Comparison of ENCODE assay signal across 12 cellular contexts in genomic region chr1:87279201-87279860, GRCh38. TPM values are rescaled to one million over a fixed set of nuclear protein-coding genes. Genes with fewer than 3 reads are reported as not detected.
A peak's percentile ranks its signal among the peaks of the same experiment; 100 is the strongest.
DNase-seq lines count a peak whose midpoint lies in the region; TF ChIP-seq lines count a peak whose summit lies in the region.
"Had no signal": no experiment of that assay in that cellular context is flagged by ENCODE, and none has a peak within 500 bp of the region (broad histone marks: within the 10 kb centered on the region; RNA-seq: fewer than 3 reads in every experiment).

No MANE protein-coding gene starts in this region.

- H3K36me3 ChIP-seq in stomach smooth muscle (ENCODE audit: control insufficient read depth in 2 of 2, insufficient read depth in 2 of 2, low read length in 2 of 2) (no peaks in the 10 kb centered on the region), SJCRH30 (no peaks in the 10 kb centered on the region)

- no peaks in the 10 kb centered on the region for H3K9me3 ChIP-seq in stomach smooth muscle (ENCODE audit: control insufficient read depth in 2 of 2, low read length in 2 of 2)
- no peaks in the 10 kb centered on the region for H3K9me3 ChIP-seq in SJCRH30 (replicated peaks)

- H3K9ac ChIP-seq in stomach smooth muscle (ENCODE audit: low read length in 2 of 2), result no peak overlapping the region

- H3K4me1 ChIP-seq in stomach smooth muscle (ENCODE audit: control insufficient read depth, insufficient read depth, low read length) (no peaks in the 10 kb centered on the region), SJCRH30 (peaks cover 5% of the 10 kb centered on the region; the same call in 1 of the 2 replicates)

- TF ChIP-seq CTCF in cardiac fibroblast (IDR thresholded peaks at IDR 0.05; ENCODE audit: low read depth, low read length), result no peak

- H3K27ac ChIP-seq in stomach smooth muscle (ENCODE audit: low read length) (peak overlapping the region; percentile 53), SJCRH30 (no peak overlapping the region)

- H3K4me3 ChIP-seq in cardiac fibroblast (replicated peaks in 1 of 2; ENCODE audit: low read depth in 2 of 2, low read length in 2 of 2) (no peak overlapping the region), stomach smooth muscle (ENCODE audit: low read length in 2 of 2) (no peak overlapping the region), SJCRH30 (no peak overlapping the region)

- H3K27me3 ChIP-seq in stomach smooth muscle (ENCODE audit: control insufficient read depth in 1 of 2, insufficient read depth in 2 of 2, low read length in 2 of 2) (no peaks in the 10 kb centered on the region), SJCRH30 (no peaks in the 10 kb centered on the region)

- DNase-seq in HCEC 1CT (peak; percentile 24), cardiac fibroblast (ENCODE audit: low read depth in 2 of 2) (peak; percentile 36 to 53), medulla oblongata (ENCODE audit: extremely low spot score) (peak; percentile 17), SJCRH30 (no peak)
- DNase-seq in stimulated activated CD4-positive, alpha-beta T cell treated with anti-CD3 and anti-CD28 coated beads, Interleukin-15, amount 100 ng/mL, for 24 hours, result no peak
- DNase-seq in stimulated activated CD4-positive, alpha-beta T cell treated with anti-CD3 and anti-CD28 coated beads, Interleukin-4, amount 100 ng/mL, for 4 hours, result no peak
- DNase-seq in activated CD4-positive, CD25-positive, alpha-beta regulatory T cell treated with anti-CD3 and anti-CD28 coated beads, Interleukin-2, amount 50 U/mL, for 72 hours, result no peak
- DNase-seq: activated CD4-positive, alpha-beta T cell treated with anti-CD3 and anti-CD28 coated beads, Interleukin-2, amount 50 U/mL, for 1 hour; activated T-cell treated with anti-CD3 and anti-CD28 coated beads, Interleukin-2, amount 50 U/mL, for 4 hours; NCI-H187; NCI-H526 treated with DMSO at 0.1 percent for 48 hours had no signal

RNA-seq across cellular contexts. Expression of gene LMO4, which starts 49.3 kb away (rescaled TPM):
- total RNA-seq in SJCRH30 (2014; rRNA removed; shearing (Covaris generic)), result 82.0 and 88.3 TPM in 2 replicates

Comparison
In these comparisons a context has a peak if more than half of its experiments do, and no peak if none do; other contexts are left out.
1. DNase-seq: peak in HCEC 1CT (single experiment), cardiac fibroblast (2 of 2) and medulla oblongata (single experiment); none in SJCRH30 (0 of 2), stimulated activated CD4-positive, alpha-beta T cell treated with anti-CD3 and anti-CD28 coated beads, Interleukin-15, amount 100 ng/mL, for 24 hours (single experiment), stimulated activated CD4-positive, alpha-beta T cell treated with anti-CD3 and anti-CD28 coated beads, Interleukin-4, amount 100 ng/mL, for 4 hours (0 of 2) and activated CD4-positive, CD25-positive, alpha-beta regulatory T cell treated with anti-CD3 and anti-CD28 coated beads, Interleukin-2, amount 50 U/mL, for 72 hours (single experiment).